ENCODE assay signal across 9 cellular contexts in the genomic region with DNA sequence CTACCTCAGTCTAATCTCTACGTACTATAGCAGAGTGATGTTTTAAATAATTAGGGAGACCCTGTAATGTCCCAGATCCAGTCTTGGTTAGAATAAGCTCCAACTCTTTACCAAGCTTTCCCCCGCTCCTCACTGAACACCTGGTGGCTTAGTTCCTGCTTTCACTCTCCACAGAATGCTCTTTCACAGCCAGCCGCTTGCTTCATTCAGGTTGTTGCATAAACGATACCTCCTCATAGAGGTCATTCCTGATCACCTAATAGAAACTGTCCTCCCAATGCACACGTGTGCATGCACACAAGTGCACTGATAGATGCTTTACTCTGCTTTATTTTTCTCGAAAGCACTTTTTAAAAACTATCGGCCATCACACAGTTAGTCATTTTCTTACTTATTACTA.
"Had no signal": no experiment of that assay in that cellular context is flagged by ENCODE, and none has a peak within 500 bp of the region (broad histone marks: within the 10 kb centered on the region; RNA-seq: fewer than 3 reads in every experiment).

No MANE protein-coding gene starts in this region.

- H3K27ac ChIP-seq: HL-60 had no signal

- H3K4me3 ChIP-seq: HAP-1 had no signal

- H3K27ac Mint-ChIP-seq: HFFc6 had no signal

- DNase-seq: GOT3, H7, HFFc6, KBM-7 had no signal

- H3K4me1 Mint-ChIP-seq: IgD-negative memory B cell had no signal

- H3K27me3 Mint-ChIP-seq: IgD-negative memory B cell had no signal

- FAIRE-seq: HepG2 had no signal

- H3K9me3 Mint-ChIP-seq: HFFc6 had no signal

- H3K4me3 Mint-ChIP-seq: HFFc6, IgD-negative memory B cell had no signal

- H3K4me1 ChIP-seq: HAP-1 had no signal

- ATAC-seq: HCT116, HepG2 had no signal

- H3K9me3 ChIP-seq: HAP-1 had no signal
